In the genomic region with DNA sequence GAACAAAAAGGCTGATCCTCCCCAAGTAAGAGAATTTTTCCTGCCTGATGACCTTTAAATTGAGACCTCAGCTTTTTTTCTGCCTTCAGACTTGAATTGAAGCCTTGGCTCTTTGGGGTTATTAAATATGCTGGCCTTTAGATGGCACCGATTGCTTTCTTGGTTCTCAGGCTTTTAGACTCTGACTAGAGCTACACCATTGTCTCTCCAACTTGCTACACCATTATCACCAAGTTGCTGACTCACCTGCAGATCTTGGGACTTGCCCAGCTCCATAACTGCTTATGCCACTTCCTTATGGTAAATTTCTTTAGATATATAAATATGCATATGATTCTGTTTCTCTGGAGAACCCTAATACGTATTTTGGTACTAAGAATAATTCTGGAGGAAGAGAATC, we compare ENCODE assay signal across 1 cellular context.
TF ChIP-seq lines count a peak whose summit lies in the region.

No MANE protein-coding gene starts in this region.

TF ChIP-seq in H1, 55 proteins besides CTCF, POLR2A, EP300 and RAD21 (continued from another document):
- TF ChIP-seq CHD7 (IDR thresholded peaks at IDR 0.05; ENCODE audit: insufficient replicate concordance, low read length): no peak
- no peak for TF ChIP-seq RBBP5 (IDR thresholded peaks at IDR 0.05; ENCODE audit: borderline replicate concordance, low read depth, low read length)
- TF ChIP-seq KDM1A (IDR thresholded peaks at IDR 0.05; ENCODE audit: borderline replicate concordance, low read length): no peak
- TF ChIP-seq EGR1 (IDR thresholded peaks at IDR 0.05; ENCODE audit: borderline replicate concordance, low read depth, low read length): no peak
- TF ChIP-seq TBP (IDR thresholded peaks at IDR 0.05; ENCODE audit: low read depth, low read length): no peak
- no peak for TF ChIP-seq SIN3A (conservative IDR thresholded peaks at IDR 0.05 in 1 of 2, IDR thresholded peaks at IDR 0.05 in 1 of 2; ENCODE audit: low read depth in 1 of 2, low read length in 2 of 2)
- no peak for TF ChIP-seq TEAD4 (IDR thresholded peaks at IDR 0.05; ENCODE audit: low read depth, low read length)
- TF ChIP-seq BACH1 (IDR thresholded peaks at IDR 0.05; ENCODE audit: low read length): no peak
- no peak for TF ChIP-seq FOSL1 (IDR thresholded peaks at IDR 0.05; ENCODE audit: insufficient read depth, low read depth, low read length)
- no peak for TF ChIP-seq RFX5 (IDR thresholded peaks at IDR 0.05; ENCODE audit: borderline replicate concordance, low read depth, low read length)
- TF ChIP-seq EZH2 (IDR thresholded peaks at IDR 0.05; ENCODE audit: low read depth, low read length, severe bottlenecking): no peak
- no peak for TF ChIP-seq MAFK (IDR thresholded peaks at IDR 0.05; ENCODE audit: low read depth, low read length)
- TF ChIP-seq BCL11A (IDR thresholded peaks at IDR 0.05; ENCODE audit: low read depth in 2 of 2, low read length in 2 of 2): no peak
- no peak for TF ChIP-seq CHD1 (IDR thresholded peaks at IDR 0.05; ENCODE audit: low read depth, low read length)
- no peak for TF ChIP-seq ASH2L (IDR thresholded peaks at IDR 0.05; ENCODE audit: low read length)
